ENCODE assay signal across 1 cellular context in genomic region chr15:45705510-45706473, GRCh38.
TF ChIP-seq lines count a peak whose summit lies in the region.

No MANE protein-coding gene starts in this region.

TF ChIP-seq in HCT116, 20 proteins besides CTCF, POLR2A, EP300 and RAD21 (continued from another document):
- TF ChIP-seq, protein P1, sequence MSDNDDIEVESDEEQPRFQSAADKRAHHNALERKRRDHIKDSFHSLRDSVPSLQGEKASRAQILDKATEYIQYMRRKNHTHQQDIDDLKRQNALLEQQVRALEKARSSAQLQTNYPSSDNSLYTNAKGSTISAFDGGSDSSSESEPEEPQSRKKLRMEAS (IDR thresholded peaks at IDR 0.05): no peak
